Comparison of ENCODE assay signal across 17 cellular contexts in genomic region chr1:77899647-77900320, GRCh38. TPM values are rescaled to one million over a fixed set of nuclear protein-coding genes. Genes with fewer than 3 reads are reported as not detected.
DNase-seq lines count a peak whose midpoint lies in the region; ATAC-seq, FAIRE-seq and TF ChIP-seq lines count a peak whose summit lies in the region.
"Had no signal": no experiment of that assay in that cellular context is flagged by ENCODE, and none has a peak within 500 bp of the region (broad histone marks: within the 10 kb centered on the region; RNA-seq: fewer than 3 reads in every experiment).

No MANE protein-coding gene starts in this region.

- no peaks in the 10 kb centered on the region for H3K4me1 Mint-ChIP-seq in WTC11
- H3K4me1 Mint-ChIP-seq: nephron; stimulated activated effector memory CD8-positive, alpha-beta T cell treated with anti-CD3 and anti-CD28 coated beads, Interleukin-12 subunit alpha, Interleukin-12 subunit beta, amount 100 ng/mL, for 72 hours had no signal

- H3K4me1 ChIP-seq in ACC112 (ENCODE audit: control insufficient read depth, insufficient read depth, low read length, unreplicated experiment) (peaks cover 11% of the 10 kb centered on the region), right lobe of liver (peaks cover 0 to 4% (median under 1%) of the 10 kb centered on the region in 4 donors)
- H3K4me1 ChIP-seq: colonic mucosa had no signal

- no peak overlapping the region for H3K4me3 Mint-ChIP-seq in WTC11
- H3K4me3 Mint-ChIP-seq: nephron; stimulated activated effector memory CD8-positive, alpha-beta T cell treated with anti-CD3 and anti-CD28 coated beads, Interleukin-12 subunit alpha, Interleukin-12 subunit beta, amount 100 ng/mL, for 72 hours had no signal

- WGBS in right lobe of liver (ENCODE audit: insufficient coverage, low coverage, low lambda C conversion rate, missing lambda C conversion rate): 37% methylated on average over 4 of the region's 4 CpGs

- CTCF ChIA-PET in WTC11 (lab: Charles Lee): interaction anchor here (0.5 to 2.0 kb wide), 8 partner anchors 10 to 127 kb away, joined by 3 to 11 read pairs (median 4); partner anchors contain the start of genes MIGA1 and NEXN

- no peak overlapping the region for H3K27ac Mint-ChIP-seq in WTC11
- H3K27ac Mint-ChIP-seq: nephron; stimulated activated effector memory CD8-positive, alpha-beta T cell treated with anti-CD3 and anti-CD28 coated beads, Interleukin-12 subunit alpha, Interleukin-12 subunit beta, amount 100 ng/mL, for 72 hours had no signal

- ATAC-seq in WTC11 (no peak), right lobe of liver (peak; percentile 33 to 98 (median 64))
- ATAC-seq: stimulated activated effector memory CD8-positive, alpha-beta T cell treated with anti-CD3 and anti-CD28 coated beads, Interleukin-12 subunit alpha, Interleukin-12 subunit beta, amount 100 ng/mL, for 72 hours had no signal

- intact Hi-C loops in right lobe of liver (cut with DNase I): no loop called here

- DNase-seq in WTC11 (ENCODE audit: low spot score) (no peak), foreskin fibroblast (peak; percentile 12 to 27), right lobe of liver (no peak), SK-N-DZ (ENCODE audit: low spot score) (no peak), D721Med (ENCODE audit: insufficient read length, low spot score) (no peak), NCI-H510A treated with DMSO at 0.1 percent for 48 hours (lab: John Stamatoyannopoulos, UW) (no peak), GM03348 (ENCODE audit: low spot score) (no peak)
- DNase-seq: activated CD4-positive, alpha-beta T cell treated with anti-CD3 and anti-CD28 coated beads for 48 hours; activated effector memory CD4-positive, alpha-beta T cell treated with anti-CD3 and anti-CD28 coated beads, Interleukin-2, amount 50 U/mL, for 16 hours; colonic mucosa; glutamatergic neuron; stimulated activated CD4-positive, alpha-beta T cell treated with anti-CD3 and anti-CD28 coated beads, Interleukin-15, amount 100 ng/mL, for 24 hours had no signal

- no peak overlapping the region for H2AFZ ChIP-seq in ACC112 (ENCODE audit: low read length, unreplicated experiment)
- H2AFZ ChIP-seq: GM23248 had no signal

- TF ChIP-seq POLR2A in right lobe of liver (IDR thresholded peaks at IDR 0.05): no peak

- H3K4me3 ChIP-seq in ACC112 (ENCODE audit: low read depth, low read length) (no peak overlapping the region), foreskin fibroblast (ENCODE audit: low read depth in 1 of 2, low read length in 2 of 2) (no peak overlapping the region), right lobe of liver (no peak overlapping the region)
- H3K4me3 ChIP-seq: colonic mucosa, GM23248, PC-9 had no signal

- no peak for FAIRE-seq in D721Med (lab: Jason Lieb, UNC)

- TF ChIP-seq CTCF in WTC11 (IDR thresholded peaks at IDR 0.05) (no peak), foreskin fibroblast (IDR thresholded peaks at IDR 0.05; ENCODE audit: low read depth, low read length) (no peak), right lobe of liver (IDR thresholded peaks at IDR 0.05) (no peak), D721Med (IDR thresholded peaks at IDR 0.05; ENCODE audit: insufficient read depth, missing control alignments) (no peak)

- H3K27me3 ChIP-seq in ACC112 (ENCODE audit: insufficient read depth, low read length): no peaks in the 10 kb centered on the region
- no peaks in the 10 kb centered on the region for H3K27me3 ChIP-seq in right lobe of liver
- H3K27me3 ChIP-seq: colonic mucosa had no signal

- H3K27ac ChIP-seq in ACC112 (ENCODE audit: low read depth, low read length): peak overlapping the region; percentile 49
- no peak overlapping the region for H3K27ac ChIP-seq in right lobe of liver
- H3K27ac ChIP-seq: colonic mucosa, GM23248, PC-9 had no signal

- H3K9me3 ChIP-seq in right lobe of liver: no peaks in the 10 kb centered on the region
- H3K9me3 ChIP-seq: colonic mucosa had no signal

- H3K36me3 Mint-ChIP-seq in WTC11: no peaks in the 10 kb centered on the region
- H3K36me3 Mint-ChIP-seq: stimulated activated effector memory CD8-positive, alpha-beta T cell treated with anti-CD3 and anti-CD28 coated beads, Interleukin-12 subunit alpha, Interleukin-12 subunit beta, amount 100 ng/mL, for 72 hours had no signal

- H3K79me2 ChIP-seq in ACC112 (ENCODE audit: control insufficient read depth, insufficient read depth, low read length, unreplicated experiment): peaks cover 19% of the 10 kb centered on the region

- no peaks in the 10 kb centered on the region for H3K27me3 Mint-ChIP-seq in WTC11 (ENCODE audit: low read depth)

- peaks cover 3% of the 10 kb centered on the region for H3K9me3 Mint-ChIP-seq in WTC11
- H3K9me3 Mint-ChIP-seq: stimulated activated effector memory CD8-positive, alpha-beta T cell treated with anti-CD3 and anti-CD28 coated beads, Interleukin-12 subunit alpha, Interleukin-12 subunit beta, amount 100 ng/mL, for 72 hours had no signal

- POLR2A ChIA-PET in WTC11 (lab: Charles Lee): interaction anchor here (0.5 kb wide), 1 partner anchor 194 kb away, joined by 3 read pairs; no protein-coding TSS in a partner anchor

- H3K36me3 ChIP-seq in ACC112 (ENCODE audit: insufficient read depth, low read length): 0 out of 2 replicates have a peak, but pooled peaks cover 3% of the 10 kb centered on the region
- H3K36me3 ChIP-seq in right lobe of liver: no peaks in the 10 kb centered on the region
- H3K36me3 ChIP-seq: colonic mucosa had no signal

TF ChIP-seq in WTC11, 78 proteins besides CTCF, POLR2A, EP300 and RAD21:
- TF ChIP-seq TCF7 (CRISPR knock-in tag; IDR thresholded peaks at IDR 0.05; ENCODE audit: low read depth) (no peak), HMGA2 (CRISPR knock-in tag; IDR thresholded peaks at IDR 0.05) (peak; percentile 76)
TF ChIP-seq in WTC11: peak in this region for 1.

RNA-seq across cellular contexts. Expression of gene NEXN, which starts 11.4 kb away (rescaled TPM):
- total RNA-seq in WTC11 (2021): 1.4 to 2.5 TPM (median 1.6 TPM) in 3 replicates
- total RNA-seq in right lobe of liver: 1 to 10 TPM in 5 of 6 experiments, under 1 TPM in 1; 0.42 to 3.9 (median 1.9) TPM
- polyA plus RNA-seq in SK-N-DZ (2014; cell fraction: cytosol; rRNA removed): not detected in 2 replicates
- polyA plus RNA-seq in SK-N-DZ (2014; cell fraction: nucleus; rRNA removed): 0.15 and 0.55 TPM in 2 replicates

Comparison
In these comparisons a context has a peak if more than half of its experiments do, and no peak if none do; other contexts are left out.
1. DNase-seq: peak in foreskin fibroblast (2 of 2); none in WTC11 (single experiment), right lobe of liver (0 of 3), SK-N-DZ (single experiment), D721Med (single experiment), NCI-H510A treated with DMSO at 0.1 percent for 48 hours (single experiment) and GM03348 (single experiment).